30 cellular contexts compared by ENCODE assay signal in genomic region chr10:91778485-91778884, GRCh38.
"Had no signal": no experiment of that assay in that cellular context is flagged by ENCODE, and none has a peak within 500 bp of the region (broad histone marks: within the 10 kb centered on the region; RNA-seq: fewer than 3 reads in every experiment).

No MANE protein-coding gene starts in this region.

- H3K9me3 ChIP-seq: ascending aorta had no signal

- ATAC-seq: activated CD8-positive, alpha-beta memory T cell treated with anti-CD3 and anti-CD28 coated beads, Interleukin-2, amount 10 ng/mL, durations not matched to agents 7 days and 5 days had no signal

- H3K27me3 ChIP-seq: ascending aorta, cardiac muscle cell had no signal

- H3K36me3 ChIP-seq: ascending aorta, cardiac muscle cell had no signal

- H3K27ac ChIP-seq: ascending aorta, cardiac muscle cell, VCaP had no signal

- H3K4me1 ChIP-seq: ascending aorta had no signal

- DNase-seq: activated CD4-positive, alpha-beta memory T cell treated with anti-CD3 and anti-CD28 coated beads, Interleukin-2, amount 10 ng/mL, durations not matched to agents 7 days and 5 days; activated CD4-positive, alpha-beta T cell treated with anti-CD3 and anti-CD28 coated beads for 1 hour; activated CD4-positive, alpha-beta T cell treated with anti-CD3 and anti-CD28 coated beads for 48 hours; activated CD4-positive, CD25-positive, alpha-beta regulatory T cell; activated CD8-positive, alpha-beta memory T cell treated with anti-CD3 and anti-CD28 coated beads for 24 hours; activated CD8-positive, alpha-beta memory T cell treated with anti-CD3 and anti-CD28 coated beads, Interleukin-2, amount 10 ng/mL, durations not matched to agents 7 days and 5 days; activated CD8-positive, alpha-beta memory T cell treated with anti-CD3 and anti-CD28 coated beads, Interleukin-2, amount 50 U/mL, for 48 hours; activated effector memory CD4-positive, alpha-beta T cell treated with anti-CD3 and anti-CD28 coated beads, Interleukin-2, amount 50 U/mL, for 16 hours; activated naive CD4-positive, alpha-beta T cell; activated naive CD4-positive, alpha-beta T cell treated with anti-CD3 and anti-CD28 coated beads, Interleukin-2, amount 50 U/mL, for 16 hours; activated naive CD8-positive, alpha-beta T cell treated with anti-CD3 and anti-CD28 coated beads for 36 hours; activated T-cell treated with anti-CD3 and anti-CD28 coated beads, Interleukin-2, amount 50 U/mL, for 48 hours; amniotic stem cell; Karpas-422; NCI-H1105 treated with DMSO at 0.1 percent for 48 hours; NCI-H1436; NCI-H1694; NCI-H1930; NCI-H2081 treated with DMSO at 0.1 percent for 48 hours; NCI-H345; NCI-H524 treated with DMSO at 0.1 percent for 48 hours; NK-92 treated with Interleukin-12 subunit alpha and Interleukin-12 subunit beta, amount 100 ng/mL, for 24 hours; Right ventricle myocardium superior; SW 1271; T-helper 1 cell; T-helper 2 cell; T-helper 9 cell had no signal

- H3K4me3 ChIP-seq: ascending aorta, cardiac muscle cell had no signal
